In the genomic region with DNA sequence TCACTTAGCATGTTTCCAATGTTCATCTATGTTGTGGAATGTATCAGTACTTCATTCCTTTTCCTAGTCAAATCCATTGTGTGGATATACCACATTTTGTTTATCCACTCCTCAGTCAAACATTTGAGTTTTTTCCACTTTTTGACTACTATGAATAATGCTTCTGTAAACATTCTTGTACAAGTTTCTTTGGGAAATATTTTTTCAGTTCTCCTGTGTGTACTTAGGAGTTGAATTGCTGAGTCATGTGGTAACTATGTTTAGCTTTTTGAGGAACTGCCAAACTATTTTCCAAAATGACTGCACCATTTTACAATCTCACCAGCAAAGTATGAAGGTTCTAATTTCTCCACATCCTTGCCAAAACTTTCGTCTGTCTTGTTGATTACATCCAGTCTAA, we compare ENCODE assay signal across 9 cellular contexts.
DNase-seq lines count a peak whose midpoint lies in the region; ATAC-seq and TF ChIP-seq lines count a peak whose summit lies in the region.
"Had no signal": no experiment of that assay in that cellular context is flagged by ENCODE, and none has a peak within 500 bp of the region (broad histone marks: within the 10 kb centered on the region; RNA-seq: fewer than 3 reads in every experiment).

No MANE protein-coding gene starts in this region.

- H3K36me3 ChIP-seq in urinary bladder (ENCODE audit: insufficient read depth) (no peaks in the 10 kb centered on the region), suprapubic skin (no peaks in the 10 kb centered on the region)

- no peak for TF ChIP-seq POLR2A in suprapubic skin (IDR thresholded peaks at IDR 0.05)

- no peaks in the 10 kb centered on the region for H3K27me3 ChIP-seq in suprapubic skin

- H3K4me3 ChIP-seq in urinary bladder (ENCODE audit: low read depth, low read length) (no peak overlapping the region), suprapubic skin (no peak overlapping the region)

- no peaks in the 10 kb centered on the region for H3K9me3 ChIP-seq in suprapubic skin

- peak overlapping the region; percentile 23 for H3K27ac ChIP-seq in urinary bladder (ENCODE audit: low read depth)
- no peak overlapping the region for H3K27ac ChIP-seq in suprapubic skin

- in situ Hi-C loops in GM13976 (cut with MboI; ENCODE audit: low sequenced_read_pairs, unreplicated experiment): no loop called here

- no peak for ATAC-seq in GM21390 (IDR thresholded peaks at IDR 0.05; ENCODE audit: unreplicated experiment)

- no peak for TF ChIP-seq CTCF in suprapubic skin (IDR thresholded peaks at IDR 0.05)
- TF ChIP-seq CTCF in GM13976 (IDR thresholded peaks at IDR 0.05; ENCODE audit: borderline replicate concordance, control extremely low read depth, extremely low read depth, insufficient read depth, missing control alignments): no peak

- 4% methylated on average over 1 of the region's 1 CpG for WGBS in urinary bladder
- 0% methylated on average over 1 of the region's 1 CpG for whole genome bisulfite sequencing in suprapubic skin

- DNase-seq in NOMO-1 treated with DMSO at 0.1 percent for 48 hours (lab: John Stamatoyannopoulos, UW; ENCODE audit: unreplicated experiment) (peak; percentile 38), NOMO-1 treated with dmso at 0.1 percent for 144 hours (lab: John Stamatoyannopoulos, UW; ENCODE audit: unreplicated experiment) (no peak), brain pericyte (ENCODE audit: low read depth, low spot score) (peak; percentile 67), kidney tubule cell (ENCODE audit: low spot score) (peak; percentile 89), suprapubic skin (ENCODE audit: low spot score in 2 of 2) (no peak), GM13976 (ENCODE audit: low spot score) (no peak)
- DNase-seq: mesendoderm had no signal

- TF ChIP-seq EP300 in suprapubic skin (IDR thresholded peaks at IDR 0.05): no peak

- H3K4me1 ChIP-seq in urinary bladder (ENCODE audit: insufficient read depth): no peaks in the 10 kb centered on the region
- H3K4me1 ChIP-seq in suprapubic skin: peaks cover 19% of the 10 kb centered on the region

Comparison
In these comparisons a context has a peak if more than half of its experiments do, and no peak if none do; other contexts are left out.
1. DNase-seq: peak in NOMO-1 treated with DMSO at 0.1 percent for 48 hours (single experiment), brain pericyte (single experiment) and kidney tubule cell (single experiment); none in NOMO-1 treated with dmso at 0.1 percent for 144 hours (single experiment), suprapubic skin (0 of 2) and GM13976 (single experiment).